Comparison of ENCODE assay signal across 8 cellular contexts in genomic region chr15:90265271-90266060, GRCh38. TPM values are rescaled to one million over a fixed set of nuclear protein-coding genes. Genes with fewer than 3 reads are reported as not detected.
DNase-seq lines count a peak whose midpoint lies in the region; ATAC-seq, FAIRE-seq and TF ChIP-seq lines count a peak whose summit lies in the region.

NGRN (plus strand) TSS chr15:90265672; CDS start chr15:90265713, 41 bp downstream.

- H3K27me3 ChIP-seq in pancreas (no peaks in the 10 kb centered on the region), thyroid gland (no peaks in the 10 kb centered on the region)

- TF ChIP-seq POLR2A in GM12891 (IDR thresholded peaks at IDR 0.05; ENCODE audit: low read depth, low read length) (peak; percentile 98), thyroid gland (IDR thresholded peaks at IDR 0.05) (peak; percentile 55 to 95)

- H3K4me3 ChIP-seq in pancreas (peak within 1 kb of the TSS; percentile 56 to 90 (median 75)), thyroid gland (replicated peaks in 1 of 3) (peak within 1 kb of the TSS; percentile 47 to 70 (median 67))

- TF ChIP-seq CTCF in pancreas (IDR thresholded peaks at IDR 0.05) = no peak
- no peak for TF ChIP-seq CTCF in thyroid gland (IDR thresholded peaks at IDR 0.05)

- ATAC-seq in HG02798 (IDR thresholded peaks at IDR 0.05; ENCODE audit: poor library complexity, unreplicated experiment) (peak; percentile 95), Right ventricle myocardium superior (ENCODE audit: poor library complexity) (peak; percentile 98), pancreas (peak; percentile 93 to 98 (median 96))

- H3K9me3 ChIP-seq in pancreas (no peaks in the 10 kb centered on the region), thyroid gland (no peaks in the 10 kb centered on the region)

- peak; percentile 97 for FAIRE-seq in GM12891 (lab: Jason Lieb, UNC)
- FAIRE-seq in pancreas (lab: Jason Lieb, UNC) = no peak

- H3K4me1 ChIP-seq in pancreas (peaks cover 10 to 27% (median 17%) of the 10 kb centered on the region in 3 donors), thyroid gland (peaks cover 34 to 47% of the 10 kb centered on the region in 2 donors)

- intact Hi-C loops in Right ventricle myocardium superior (cut with DNase I) (no loop called here), pancreas (cut with DNase I) (no loop called here), thyroid gland (cut with DNase I) (no loop called here)

- H3K27ac ChIP-seq in pancreas = peak within 1 kb of the TSS; percentile 88 to 94 (median 91)
- H3K27ac ChIP-seq in thyroid gland = peak within 1 kb of the TSS; percentile 94 to 97 (median 96)

- DNase-seq in GM12891 (ENCODE audit: insufficient read length, low spot score) (peak; percentile 73), NCI-H1417 treated with DMSO at 0.1 percent for 48 hours (lab: John Stamatoyannopoulos, UW) (peak; percentile 85), SW 1271 (lab: John Stamatoyannopoulos, UW) (peak; percentile 92 to 96), Right ventricle myocardium superior (peak; percentile 95), pancreas (peak; percentile 79 to 94 (median 87)), thyroid gland (peak; percentile 93 to 94)
- peak; percentile 85 for DNase-seq in activated naive CD8-positive, alpha-beta T cell treated with anti-CD3 and anti-CD28 coated beads, Interleukin-2, amount 50 U/mL, for 16 hours (ENCODE audit: low read depth, low spot score)

- 0 to 1% methylated on average over 55 to 59 of the region's 59 CpGs for WGBS in pancreas, 2 donors
- whole genome bisulfite sequencing in thyroid gland, 2 donors = 1 to 2% methylated on average over 24 to 35 of the region's 59 CpGs

- H3K36me3 ChIP-seq in pancreas = no peaks in the 10 kb centered on the region
- no peaks in the 10 kb centered on the region for H3K36me3 ChIP-seq in thyroid gland

TF ChIP-seq in GM12891, 5 proteins besides CTCF, POLR2A, EP300 and RAD21:
- TF ChIP-seq POU2F2 (IDR thresholded peaks at IDR 0.05; ENCODE audit: low read depth, low read length) (peak; percentile 51; the same call in 1 of the 2 replicates), TAF1 (IDR thresholded peaks at IDR 0.05; ENCODE audit: low read depth, low read length) (peak; percentile 95), PAX5 (IDR thresholded peaks at IDR 0.05; ENCODE audit: insufficient read depth, low read length, severe bottlenecking) (no peak), POLR2AphosphoS5 (IDR thresholded peaks at IDR 0.05; ENCODE audit: low read depth, low read length) (peak; percentile 97), SPI1 (IDR thresholded peaks at IDR 0.05; ENCODE audit: low read depth, low read length) (peak; percentile 61)

RNA-seq across cellular contexts. Expression of gene NGRN, which starts in this region (rescaled TPM):
- 16.2 TPM for polyA plus RNA-seq in GM12891 (2012; ENCODE audit: low read depth, missing spikeins)
- total RNA-seq in Right ventricle myocardium superior (122 TPM), pancreas (10 to 100 TPM; 19.3 to 37.7 (median 26.9) TPM), thyroid gland (100 to 1,000 TPM in 1 of 4 donors, 10 to 100 TPM in 3; 80.7 to 159 (median 96.4) TPM)
- polyA plus RNA-seq in pancreas = 10 to 100 TPM; 25.0 to 46.8 TPM

Comparison
In these comparisons a context has a peak if more than half of its experiments do, and no peak if none do; other contexts are left out.
1. Peak in every context shown above with its lines: DNase-seq, ATAC-seq, H3K4me3 ChIP-seq and H3K27ac ChIP-seq.